In the genomic region with DNA sequence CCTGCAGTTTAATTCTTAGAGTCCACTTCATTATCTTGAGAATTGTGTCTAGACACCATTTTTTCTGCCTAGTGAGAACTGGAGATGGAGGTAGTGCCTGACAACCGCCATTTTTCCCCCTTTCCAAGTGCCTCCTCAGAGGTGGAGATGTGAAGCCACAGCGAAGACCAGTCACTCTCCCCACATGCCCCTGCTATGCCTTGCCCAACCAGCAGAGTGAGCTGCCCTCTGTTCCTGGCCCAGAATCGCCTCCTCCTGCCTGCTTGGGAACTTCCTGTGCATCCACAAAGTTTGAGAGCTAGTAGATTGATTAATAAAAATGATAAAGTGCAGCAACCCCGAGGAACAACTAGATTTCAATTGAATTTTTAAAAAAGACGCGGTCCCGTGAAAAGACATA, we compare ENCODE assay signal across 7 cellular contexts.
DNase-seq lines count a peak whose midpoint lies in the region; ATAC-seq, FAIRE-seq and TF ChIP-seq lines count a peak whose summit lies in the region.

No MANE protein-coding gene starts in this region.

- in situ Hi-C loops in HepG2 (cut with HindIII; ENCODE audit: extremely low pct_ligation_motif_present, low pct_unique_long_range_greater_than_20kb), result no loop called here

- intact Hi-C loops in HepG2 (cut with micrococcal nuclease; ENCODE audit: unreplicated experiment), result no loop called here

- no peak overlapping the region for H3K4me3 ChIP-seq in HEK293 (ENCODE audit: low read depth, low read length)
- no peak overlapping the region for H3K4me3 ChIP-seq in WERI-Rb-1 (ENCODE audit: low read depth, low read length)
- no peak overlapping the region for H3K4me3 ChIP-seq in HepG2 (replicated peaks in 1 of 3; ENCODE audit: insufficient read depth in 1 of 3, low read depth in 2 of 3, low read length in 3 of 3)

- POLR2A ChIA-PET in HEK293 (lab: Yijun Ruan, JAX) (interaction anchor here (0.6 kb wide), 1 partner anchor 242 kb away, joined by 3 read pairs; no protein-coding TSS in a partner anchor), HepG2 (lab: Yijun Ruan, JAX) (no interaction called here)

- H3K27ac ChIP-seq in HEK293 (ENCODE audit: extremely low read depth, low read depth, low read length) (no peak overlapping the region), WERI-Rb-1 (no peak overlapping the region), HepG2 (ENCODE audit: extremely low read length, insufficient read depth, low read length) (no peak overlapping the region)

- TF ChIP-seq CTCF in HEK293 (tag by site-specific recombination; IDR thresholded peaks at IDR 0.05) (peak; percentile 31; the same call in 1 of the 2 replicates), WERI-Rb-1 (IDR thresholded peaks at IDR 0.05; ENCODE audit: low read depth, low read length) (peak; percentile 95), HepG2 (CRISPR knock-in tag; IDR thresholded peaks at IDR 0.05) (peak; percentile 70)

- ATAC-seq in HepG2, result peak; percentile 95

- TF ChIP-seq POLR2A in HepG2 (IDR thresholded peaks at IDR 0.05; ENCODE audit: insufficient read depth in 1 of 2, low read depth in 2 of 2, low read length in 2 of 2) (no peak), GM12892 (IDR thresholded peaks at IDR 0.05; ENCODE audit: low read depth, low read length) (no peak)

- H3K4me1 ChIP-seq in HEK293 (ENCODE audit: control insufficient read depth, insufficient read depth, low read length), result no peaks in the 10 kb centered on the region
- no peaks in the 10 kb centered on the region for H3K4me1 ChIP-seq in HepG2 (ENCODE audit: insufficient read depth, low read length)

- H3K79me2 ChIP-seq in HepG2 (ENCODE audit: insufficient read depth, low read length), result no peaks in the 10 kb centered on the region

- H3K9ac ChIP-seq in HepG2 (ENCODE audit: insufficient read depth, low read depth, low read length), result no peak overlapping the region

- FAIRE-seq in HepG2 (lab: Jason Lieb, UNC) (peak; percentile 54), GM12892 (lab: Jason Lieb, UNC) (no peak)

- WGBS in HepG2 (ENCODE audit: low lambda C conversion rate), result 31% methylated on average over 7 of the region's 7 CpGs

- H3K9me3 ChIP-seq in HEK293 (ENCODE audit: control insufficient read depth, insufficient read depth, low read depth, low read length) (no peaks in the 10 kb centered on the region), WERI-Rb-1 (ENCODE audit: severe bottlenecking) (no peaks in the 10 kb centered on the region), HepG2 (ENCODE audit: low read length) (no peaks in the 10 kb centered on the region)

- no peak overlapping the region for H2AFZ ChIP-seq in HepG2 (ENCODE audit: low read length)

- CTCF ChIA-PET in HEK293 (lab: Yijun Ruan, JAX), result interaction anchor here (0.6 to 1.9 kb wide), 16 partner anchors 13 to 788 kb away, joined by 3 to 12 read pairs (median 4); no protein-coding TSS in a partner anchor
- CTCF ChIA-PET in HepG2 (lab: Yijun Ruan, JAX; ENCODE audit: low intra/inter-chr PET ratio, low total read pairs), result no interaction called here

- H3K27me3 ChIP-seq in WERI-Rb-1 (ENCODE audit: insufficient read depth, low read depth, severe bottlenecking) (no peaks in the 10 kb centered on the region), HepG2 (ENCODE audit: control insufficient read depth in 1 of 2, insufficient read depth in 2 of 2, low read length in 2 of 2) (peaks cover 6 to 50% of the 10 kb centered on the region in 2 experiments; a peak in 4 of 5 replicates)

- DNase-seq in Daoy (ENCODE audit: low read depth) (peak; percentile 53), WERI-Rb-1 (peak; percentile 66), HepG2 (ENCODE audit: low spot score) (peak; percentile 34), GF-D8 (lab: John Stamatoyannopoulos, UW) (no peak), GM12892 (ENCODE audit: insufficient read length) (no peak), T-helper 9 cell (no peak)

- BruUV-seq in HepG2 (replicated peaks; lab: Mats Ljungman, UMichigan), result no TSS peak

- peaks cover 3% of the 10 kb centered on the region for H4K20me1 ChIP-seq in HepG2 (ENCODE audit: insufficient read depth, low read length)

- TF ChIP-seq EP300 in HepG2 (IDR thresholded peaks at IDR 0.05; ENCODE audit: low read depth in 2 of 2, low read length in 2 of 2), result no peak
- no peak for TF ChIP-seq EP300 in HepG2 (CRISPR knock-in tag; IDR thresholded peaks at IDR 0.05; ENCODE audit: borderline replicate concordance)

- no peaks in the 10 kb centered on the region for H3K36me3 ChIP-seq in HEK293 (ENCODE audit: control insufficient read depth in 2 of 2, insufficient read depth in 1 of 2, low read length in 2 of 2)
- H3K36me3 ChIP-seq in WERI-Rb-1, result no peaks in the 10 kb centered on the region
- H3K36me3 ChIP-seq in HepG2 (replicated peaks in 1 of 2; ENCODE audit: control insufficient read depth in 1 of 2, insufficient read depth in 2 of 2, low read length in 2 of 2), result no peaks in the 10 kb centered on the region

- H3K4me2 ChIP-seq in HepG2 (ENCODE audit: low read depth, low read length), result no peak overlapping the region

- TF ChIP-seq RAD21 in HepG2 (CRISPR knock-in tag; IDR thresholded peaks at IDR 0.05), result no peak

TF ChIP-seq in HEK293, 187 proteins besides CTCF, POLR2A, EP300 and RAD21:
- TF ChIP-seq ZNF707 (tag by site-specific recombination; IDR thresholded peaks at IDR 0.05) (no peak), ZNF654 (tag by site-specific recombination; IDR thresholded peaks at IDR 0.05; ENCODE audit: low read depth) (peak; percentile 33; the same call in 1 of the 2 replicates)

TF ChIP-seq in HepG2, 621 proteins besides CTCF, POLR2A, EP300 and RAD21 (continues in another document):
- TF ChIP-seq CEBPG (CRISPR knock-in tag; IDR thresholded peaks at IDR 0.05) (no peak), SP140L (CRISPR knock-in tag; IDR thresholded peaks at IDR 0.05; ENCODE audit: borderline replicate concordance) (no peak), ZSCAN29 (CRISPR knock-in tag; conservative IDR thresholded peaks at IDR 0.05) (no peak), TBX3 (IDR thresholded peaks at IDR 0.05; ENCODE audit: borderline replicate concordance) (no peak), HOXA7 (CRISPR knock-in tag; IDR thresholded peaks at IDR 0.05) (no peak), NFIB (CRISPR knock-in tag; IDR thresholded peaks at IDR 0.05; ENCODE audit: borderline replicate concordance) (no peak), MED1 (CRISPR knock-in tag; IDR thresholded peaks at IDR 0.05) (no peak), ZNF589 (CRISPR knock-in tag; conservative IDR thresholded peaks at IDR 0.05) (no peak), ZFAT (CRISPR knock-in tag; conservative IDR thresholded peaks at IDR 0.05) (no peak), ZNF143 (CRISPR knock-in tag; IDR thresholded peaks at IDR 0.05) (no peak)
- TF ChIP-seq, protein P1, sequence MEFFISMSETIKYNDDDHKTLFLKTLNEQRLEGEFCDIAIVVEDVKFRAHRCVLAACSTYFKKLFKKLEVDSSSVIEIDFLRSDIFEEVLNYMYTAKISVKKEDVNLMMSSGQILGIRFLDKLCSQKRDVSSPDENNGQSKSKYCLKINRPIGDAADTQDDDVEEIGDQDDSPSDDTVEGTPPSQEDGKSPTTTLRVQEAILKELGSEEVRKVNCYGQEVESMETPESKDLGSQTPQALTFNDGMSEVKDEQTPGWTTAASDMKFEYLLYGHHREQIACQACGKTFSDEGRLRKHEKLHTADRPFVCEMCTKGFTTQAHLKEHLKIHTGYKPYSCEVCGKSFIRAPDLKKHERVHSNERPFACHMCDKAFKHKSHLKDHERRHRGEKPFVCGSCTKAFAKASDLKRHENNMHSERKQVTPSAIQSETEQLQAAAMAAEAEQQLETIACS (CRISPR knock-in tag; IDR thresholded peaks at IDR 0.05), result no peak
- TF ChIP-seq, protein P2, sequence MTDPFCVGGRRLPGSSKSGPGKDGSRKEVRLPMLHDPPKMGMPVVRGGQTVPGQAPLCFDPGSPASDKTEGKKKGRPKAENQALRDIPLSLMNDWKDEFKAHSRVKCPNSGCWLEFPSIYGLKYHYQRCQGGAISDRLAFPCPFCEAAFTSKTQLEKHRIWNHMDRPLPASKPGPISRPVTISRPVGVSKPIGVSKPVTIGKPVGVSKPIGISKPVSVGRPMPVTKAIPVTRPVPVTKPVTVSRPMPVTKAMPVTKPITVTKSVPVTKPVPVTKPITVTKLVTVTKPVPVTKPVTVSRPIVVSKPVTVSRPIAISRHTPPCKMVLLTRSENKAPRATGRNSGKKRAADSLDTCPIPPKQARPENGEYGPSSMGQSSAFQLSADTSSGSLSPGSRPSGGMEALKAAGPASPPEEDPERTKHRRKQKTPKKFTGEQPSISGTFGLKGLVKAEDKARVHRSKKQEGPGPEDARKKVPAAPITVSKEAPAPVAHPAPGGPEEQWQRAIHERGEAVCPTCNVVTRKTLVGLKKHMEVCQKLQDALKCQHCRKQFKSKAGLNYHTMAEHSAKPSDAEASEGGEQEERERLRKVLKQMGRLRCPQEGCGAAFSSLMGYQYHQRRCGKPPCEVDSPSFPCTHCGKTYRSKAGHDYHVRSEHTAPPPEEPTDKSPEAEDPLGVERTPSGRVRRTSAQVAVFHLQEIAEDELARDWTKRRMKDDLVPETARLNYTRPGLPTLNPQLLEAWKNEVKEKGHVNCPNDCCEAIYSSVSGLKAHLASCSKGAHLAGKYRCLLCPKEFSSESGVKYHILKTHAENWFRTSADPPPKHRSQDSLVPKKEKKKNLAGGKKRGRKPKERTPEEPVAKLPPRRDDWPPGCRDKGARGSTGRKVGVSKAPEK (CRISPR knock-in tag; IDR thresholded peaks at IDR 0.05; ENCODE audit: borderline replicate concordance), result no peak
- TF ChIP-seq, protein P3, sequence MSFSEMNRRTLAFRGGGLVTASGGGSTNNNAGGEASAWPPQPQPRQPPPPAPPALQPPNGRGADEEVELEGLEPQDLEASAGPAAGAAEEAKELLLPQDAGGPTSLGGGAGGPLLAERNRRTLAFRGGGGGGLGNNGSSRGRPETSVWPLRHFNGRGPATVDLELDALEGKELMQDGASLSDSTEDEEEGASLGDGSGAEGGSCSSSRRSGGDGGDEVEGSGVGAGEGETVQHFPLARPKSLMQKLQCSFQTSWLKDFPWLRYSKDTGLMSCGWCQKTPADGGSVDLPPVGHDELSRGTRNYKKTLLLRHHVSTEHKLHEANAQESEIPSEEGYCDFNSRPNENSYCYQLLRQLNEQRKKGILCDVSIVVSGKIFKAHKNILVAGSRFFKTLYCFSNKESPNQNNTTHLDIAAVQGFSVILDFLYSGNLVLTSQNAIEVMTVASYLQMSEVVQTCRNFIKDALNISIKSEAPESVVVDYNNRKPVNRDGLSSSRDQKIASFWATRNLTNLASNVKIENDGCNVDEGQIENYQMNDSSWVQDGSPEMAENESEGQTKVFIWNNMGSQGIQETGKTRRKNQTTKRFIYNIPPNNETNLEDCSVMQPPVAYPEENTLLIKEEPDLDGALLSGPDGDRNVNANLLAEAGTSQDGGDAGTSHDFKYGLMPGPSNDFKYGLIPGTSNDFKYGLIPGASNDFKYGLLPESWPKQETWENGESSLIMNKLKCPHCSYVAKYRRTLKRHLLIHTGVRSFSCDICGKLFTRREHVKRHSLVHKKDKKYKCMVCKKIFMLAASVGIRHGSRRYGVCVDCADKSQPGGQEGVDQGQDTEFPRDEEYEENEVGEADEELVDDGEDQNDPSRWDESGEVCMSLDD (CRISPR knock-in tag; IDR thresholded peaks at IDR 0.05; ENCODE audit: borderline replicate concordance), result no peak

Comparison
In these comparisons a context has a peak if more than half of its experiments do, and no peak if none do; other contexts are left out.
1. DNase-seq: peak in Daoy (single experiment), WERI-Rb-1 (single experiment) and HepG2 (single experiment); none in GF-D8 (single experiment), GM12892 (single experiment) and T-helper 9 cell (single experiment).
2. CTCF ChIP-seq: peak in every context shown above with its lines; median percentile 95 in WERI-Rb-1; 70 in HepG2; 31 in HEK293.